29 cellular contexts compared by ENCODE assay signal in the genomic region with DNA sequence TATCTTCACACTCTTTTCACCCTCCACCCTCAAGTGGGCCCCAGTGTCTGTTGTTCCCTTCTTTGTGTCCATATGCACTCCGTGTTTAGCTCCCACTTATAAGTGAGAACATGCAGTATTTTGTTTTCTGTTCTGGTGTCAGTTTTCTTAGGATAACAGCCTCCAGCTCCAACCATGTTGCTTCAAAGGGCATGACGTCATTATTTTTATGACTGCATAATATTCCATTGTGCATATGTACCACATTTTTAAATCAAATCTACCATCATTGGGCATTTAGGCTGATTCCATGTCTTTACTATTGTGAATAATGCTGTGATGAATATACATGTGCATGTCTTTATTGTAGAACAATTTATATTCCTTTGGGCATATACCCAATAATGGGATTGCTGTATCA.
"Had no signal": no experiment of that assay in that cellular context is flagged by ENCODE, and none has a peak within 500 bp of the region (broad histone marks: within the 10 kb centered on the region; RNA-seq: fewer than 3 reads in every experiment).

No MANE protein-coding gene starts in this region.

- H3K4me3 ChIP-seq: ascending aorta, cardiac muscle cell had no signal

- H3K27ac ChIP-seq: ascending aorta, cardiac muscle cell had no signal

- H3K4me1 ChIP-seq: ascending aorta had no signal

- FAIRE-seq: bronchial epithelial cell, TTC549 had no signal

- H3K36me3 ChIP-seq: ascending aorta, cardiac muscle cell had no signal

- H3K27me3 ChIP-seq: ascending aorta, cardiac muscle cell had no signal

- DNase-seq: activated B cell treated with CpG ODN at 0.5 μM for 24 hours; activated CD4-positive, alpha-beta memory T cell treated with anti-CD3 and anti-CD28 coated beads for 36 hours; activated CD4-positive, alpha-beta T cell treated with anti-CD3 and anti-CD28 coated beads for 4 hours; activated CD4-positive, alpha-beta T cell treated with anti-CD3 and anti-CD28 coated beads, Interleukin-2, amount 10 ng/mL, durations not matched to agents 24 days and 14 days; activated CD4-positive, alpha-beta T cell treated with anti-CD3 and anti-CD28 coated beads, Interleukin-2, amount 50 U/mL, for 1 hour; activated CD4-positive, alpha-beta T cell treated with anti-CD3 and anti-CD28 coated beads, Interleukin-2, amount 50 U/mL, for 4 hours; activated CD4-positive, CD25-positive, alpha-beta regulatory T cell treated with anti-CD3 and anti-CD28 coated beads, Interleukin-2, amount 50 U/mL, for 72 hours; activated CD8-positive, alpha-beta memory T cell treated with anti-CD3 and anti-CD28 coated beads, Interleukin-2, amount 50 U/mL, for 4 hours; activated CD8-positive, alpha-beta T cell treated with anti-CD3 and anti-CD28 coated beads for 36 hours; activated effector memory CD4-positive, alpha-beta T cell treated with Interleukin-2 at 50 U/mL for 16 hours; activated gamma-delta T cell; activated naive CD4-positive, alpha-beta T cell treated with anti-CD3 and anti-CD28 coated beads, Interleukin-2, amount 10 ng/mL, durations not matched to agents 7 days and 5 days; activated naive CD4-positive, alpha-beta T cell treated with Interleukin-2 at 50 U/mL for 16 hours; activated naive CD8-positive, alpha-beta T cell treated with anti-CD3 and anti-CD28 coated beads, Interleukin-2, amount 10 ng/mL, durations not matched to agents 7 days and 5 days; activated naive CD8-positive, alpha-beta T cell treated with anti-CD3 and anti-CD28 coated beads, Interleukin-2, amount 50 U/mL, for 24 hours; activated T-cell treated with anti-CD3 and anti-CD28 coated beads for 4 hours; activated T-cell treated with anti-CD3 and anti-CD28 coated beads, Interleukin-2, amount 50 U/mL, for 1 hour; activated T-cell treated with anti-CD3 and anti-CD28 coated beads, Interleukin-2, amount 50 U/mL, for 4 hours; activated T-cell treated with anti-CD3 and anti-CD28 coated beads, Interleukin-2, amount 50 U/mL, for 72 hours; amygdala; anterior cingulate cortex; caudate nucleus; T-helper 2 cell; T-helper 9 cell had no signal

- ATAC-seq: activated CD8-positive, alpha-beta T cell treated with anti-CD3 and anti-CD28 coated beads for 36 hours; activated naive CD8-positive, alpha-beta T cell treated with anti-CD3 and anti-CD28 coated beads, Interleukin-2, amount 50 U/mL, for 24 hours; activated T-cell treated with anti-CD3 and anti-CD28 coated beads, Interleukin-2, amount 50 U/mL, for 4 hours; activated T-cell treated with anti-CD3 and anti-CD28 coated beads, Interleukin-2, amount 50 U/mL, for 72 hours; activated T-helper 17 cell treated with anti-CD3 and anti-CD28 coated beads, Interleukin-2, amount 50 U/mL, for 72 hours had no signal
